19 cellular contexts compared by ENCODE assay signal in genomic region chr19:33697766-33698165, GRCh38.
DNase-seq lines count a peak whose midpoint lies in the region; ATAC-seq and TF ChIP-seq lines count a peak whose summit lies in the region.
"Had no signal": no experiment of that assay in that cellular context is flagged by ENCODE, and none has a peak within 500 bp of the region (broad histone marks: within the 10 kb centered on the region; RNA-seq: fewer than 3 reads in every experiment).

No MANE protein-coding gene starts in this region.

- H2BK15ac ChIP-seq in IMR-90 (ENCODE audit: low read depth, low read length), result no peak overlapping the region

- H3K36me3 ChIP-seq in IMR-90 (ENCODE audit: control insufficient read depth, insufficient read depth, low read length) (no peaks in the 10 kb centered on the region), endodermal cell (ENCODE audit: control insufficient read depth, insufficient read depth, low read length) (no peaks in the 10 kb centered on the region), spleen (no peaks in the 10 kb centered on the region), GM23338 (ENCODE audit: insufficient read depth) (no peaks in the 10 kb centered on the region; the same call in 1 of the 2 replicates)
- H3K36me3 ChIP-seq: BLaER1 treated with 17β-estradiol and CSF1 and Interleukin-3, amounts not matched to agents 10 nM and 100 nM had no signal

- no peaks in the 10 kb centered on the region for H3K4me1 ChIP-seq in IMR-90 (ENCODE audit: control insufficient read depth, insufficient read depth, low read length)
- no peaks in the 10 kb centered on the region for H3K4me1 ChIP-seq in endodermal cell (ENCODE audit: control insufficient read depth, insufficient read depth, low read length)
- no peaks in the 10 kb centered on the region for H3K4me1 ChIP-seq in spleen
- 0 out of 2 replicates have a peak, but pooled peaks cover 5% of the 10 kb centered on the region for H3K4me1 ChIP-seq in GM23338 (ENCODE audit: insufficient read depth)
- H3K4me1 ChIP-seq: BLaER1 treated with 17β-estradiol and CSF1 and Interleukin-3, amounts not matched to agents 10 nM and 100 nM had no signal

- intact Hi-C loops in CD14-positive monocyte (cut with micrococcal nuclease) (no loop called here), IMR-90 (cut with micrococcal nuclease) (no loop called here), spleen (cut with DNase I; ENCODE audit: low total_unique reads) (no loop called here)

- no peaks in the 10 kb centered on the region for H3K79me2 ChIP-seq in GM23338 (replicated peaks; ENCODE audit: insufficient read depth)

- peak overlapping the region; percentile 16 for H2AK9ac ChIP-seq in IMR-90 (replicated peaks; ENCODE audit: low read depth, low read length, poor library complexity)

- H3K4me1 Mint-ChIP-seq in CD14-positive monocyte (no peaks in the 10 kb centered on the region), endodermal cell (peaks cover 4% of the 10 kb centered on the region), GM23338 (peaks cover 22% of the 10 kb centered on the region)
- H3K4me1 Mint-ChIP-seq: B cell; CD4-positive, CD25-positive, alpha-beta regulatory T cell; CD8-positive, alpha-beta memory T cell had no signal

- dilution Hi-C loops in IMR-90 (cut with HindIII; ENCODE audit: low sequenced_read_pairs, unreplicated experiment), result no loop called here

- H3K27ac Mint-ChIP-seq in CD14-positive monocyte, result no peak overlapping the region
- H3K27ac Mint-ChIP-seq in endodermal cell, result peak overlapping the region; percentile 21
- no peak overlapping the region for H3K27ac Mint-ChIP-seq in GM23338
- H3K27ac Mint-ChIP-seq: B cell; CD4-positive, CD25-positive, alpha-beta regulatory T cell had no signal

- H4K5ac ChIP-seq in IMR-90 (ENCODE audit: low read depth, low read length), result no peak overlapping the region

- no TSS peak for BruUV-seq in IMR-90 (replicated peaks; lab: Mats Ljungman, UMichigan)

- H2AK5ac ChIP-seq in IMR-90 (ENCODE audit: low read depth, low read length), result no peak overlapping the region

- H3K9me1 ChIP-seq in IMR-90 (ENCODE audit: insufficient read depth, low read length), result no peaks in the 10 kb centered on the region

- H2BK120ac ChIP-seq in IMR-90 (ENCODE audit: low read depth, low read length), result no peak overlapping the region

- no peaks in the 10 kb centered on the region for H3F3A ChIP-seq in GM23338 (replicated peaks; ENCODE audit: low read depth)

- H3K36me3 Mint-ChIP-seq in CD14-positive monocyte (no peaks in the 10 kb centered on the region), endodermal cell (ENCODE audit: low read depth) (no peaks in the 10 kb centered on the region), GM23338 (ENCODE audit: low read depth) (no peaks in the 10 kb centered on the region; the same call in 2 of the 3 replicates)
- H3K36me3 Mint-ChIP-seq: CD4-positive, CD25-positive, alpha-beta regulatory T cell; CD8-positive, alpha-beta memory T cell had no signal

- in situ Hi-C loops in IMR-90 (cut with MboI; ENCODE audit: low sequenced_read_pairs), result no loop called here

- H3K18ac ChIP-seq in IMR-90 (ENCODE audit: low read depth, low read length), result no peak overlapping the region

- H3K27ac ChIP-seq in IMR-90 (ENCODE audit: insufficient read depth, low read length), result no peak overlapping the region
- no peak overlapping the region for H3K27ac ChIP-seq in endodermal cell (ENCODE audit: low read depth, low read length)
- no peak overlapping the region for H3K27ac ChIP-seq in spleen
- H3K27ac ChIP-seq in GM23338 (ENCODE audit: low read depth), result no peak overlapping the region
- H3K27ac ChIP-seq: BLaER1 treated with 17β-estradiol and CSF1 and Interleukin-3, amounts not matched to agents 10 nM and 100 nM; HL-60 had no signal

- no peak overlapping the region for H3K56ac ChIP-seq in IMR-90 (ENCODE audit: extremely low read depth, insufficient read depth, low read length)

- no peak overlapping the region for H2BK20ac ChIP-seq in IMR-90 (ENCODE audit: low read depth, low read length)

- DNase-seq in CD14-positive monocyte (ENCODE audit: low spot score) (peak; percentile 13), IMR-90 (no peak), endodermal cell (no peak), spleen (peak; percentile 24), NCI-H2081 treated with DMSO at 0.1 percent for 48 hours (lab: John Stamatoyannopoulos, UW) (no peak), GM23338 (ENCODE audit: low spot score) (no peak)
- DNase-seq: CD4-positive, CD25-positive, alpha-beta regulatory T cell; COR-L47; DMS 273 treated with DMSO at 0.1 percent for 48 hours; DMS53; DND-41; EL; HCEC 1CT had no signal

- no peak overlapping the region for H2AFZ ChIP-seq in IMR-90 (replicated peaks; ENCODE audit: low read length, poor library complexity)
- no peak overlapping the region for H2AFZ ChIP-seq in GM23338

- H3K27me3 Mint-ChIP-seq in CD14-positive monocyte (ENCODE audit: low read depth in 3 of 3) (peaks cover 0 to 2% (median 0%) of the 10 kb centered on the region in 3 donors), endodermal cell (ENCODE audit: insufficient read depth) (no peaks in the 10 kb centered on the region), GM23338 (ENCODE audit: insufficient read depth, low read depth, poor library complexity) (no peaks in the 10 kb centered on the region)
- H3K27me3 Mint-ChIP-seq: B cell; CD4-positive, CD25-positive, alpha-beta regulatory T cell had no signal

- H3K4ac ChIP-seq in IMR-90 (ENCODE audit: low read depth, low read length), result no peak overlapping the region

- H3K4me2 ChIP-seq in IMR-90 (ENCODE audit: low read depth, low read length), result no peak overlapping the region
- no peak overlapping the region for H3K4me2 ChIP-seq in GM23338
- H3K4me2 ChIP-seq: BLaER1 treated with 17β-estradiol and CSF1 and Interleukin-3, amounts not matched to agents 10 nM and 100 nM had no signal

- POLR2A ChIA-PET in IMR-90 (lab: Charles Lee; ENCODE audit: unreplicated experiment), result no interaction called here

- H3K9me2 ChIP-seq in GM23338 (ENCODE audit: insufficient read depth), result no peaks in the 10 kb centered on the region

- no peak overlapping the region for H2BK5ac ChIP-seq in IMR-90 (ENCODE audit: low read depth, low read length, poor library complexity, severe bottlenecking)

- CTCF ChIA-PET in IMR-90 (lab: Yijun Ruan, JAX), result no interaction called here

- WGBS in IMR-90 (ENCODE audit: extremely low coverage in 2 of 2, insufficient read length in 1 of 2), 2 experiments, result no CpG with 5 or more reads among the region's 9 CpGs
- WGBS in endodermal cell (ENCODE audit: insufficient coverage in 1 of 2, insufficient read length in 1 of 2), 2 experiments, result 92 to 94% methylated on average over 5 to 9 of the region's 9 CpGs
- 75 to 95% (median 90%) methylated on average over 9 of the region's 9 CpGs for WGBS in spleen, 5 donors

- no peak overlapping the region for H4K8ac ChIP-seq in IMR-90 (ENCODE audit: low read depth in 2 of 2, low read length in 2 of 2)

- H3K23ac ChIP-seq in IMR-90 (ENCODE audit: low read depth, low read length), result no peak overlapping the region

- H3K9ac ChIP-seq in IMR-90 (ENCODE audit: low read depth, low read length) (no peak overlapping the region), endodermal cell (ENCODE audit: extremely low read depth, low read length, poor library complexity, severe bottlenecking) (no peak overlapping the region)
- H3K9ac ChIP-seq: BLaER1 treated with 17β-estradiol and CSF1 and Interleukin-3, amounts not matched to agents 10 nM and 100 nM had no signal

- H3K27me3 ChIP-seq in IMR-90 (ENCODE audit: control insufficient read depth, insufficient read depth, low read length), result no peaks in the 10 kb centered on the region
- no peaks in the 10 kb centered on the region for H3K27me3 ChIP-seq in endodermal cell (ENCODE audit: control insufficient read depth, insufficient read depth, low read length, poor library complexity, severe bottlenecking)
- H3K27me3 ChIP-seq in spleen (replicated peaks in 1 of 7), result peaks cover 0 to 6% (median 0%) of the 10 kb centered on the region in 7 donors
- H3K27me3 ChIP-seq in GM23338 (ENCODE audit: insufficient read depth), result no peaks in the 10 kb centered on the region
- H3K27me3 ChIP-seq: BLaER1 treated with 17β-estradiol and CSF1 and Interleukin-3, amounts not matched to agents 10 nM and 100 nM had no signal

- TF ChIP-seq POLR2A in IMR-90 (IDR thresholded peaks at IDR 0.05; ENCODE audit: low read depth, low read length) (no peak), spleen (IDR thresholded peaks at IDR 0.05) (no peak)

- TF ChIP-seq CTCF in CD14-positive monocyte (IDR thresholded peaks at IDR 0.05) (no peak), IMR-90 (conservative IDR thresholded peaks at IDR 0.05; ENCODE audit: low read depth, low read length) (no peak), endodermal cell (conservative IDR thresholded peaks at IDR 0.05) (no peak), spleen (IDR thresholded peaks at IDR 0.05 in 8 of 11, conservative IDR thresholded peaks at IDR 0.05 in 3 of 11) (no peak), GM23338 (conservative IDR thresholded peaks at IDR 0.05; ENCODE audit: low read depth in 2 of 2) (no peak)

- no peaks in the 10 kb centered on the region for H3K79me1 ChIP-seq in IMR-90 (ENCODE audit: low read depth in 1 of 2, low read length in 2 of 2)

- no peak for TF ChIP-seq RAD21 in IMR-90 (IDR thresholded peaks at IDR 0.05; ENCODE audit: low read length)

- peaks cover 0 to 1% (median 0%) of the 10 kb centered on the region in 7 donors for H3K9me3 Mint-ChIP-seq in CD14-positive monocyte
- H3K9me3 Mint-ChIP-seq in endodermal cell, result no peaks in the 10 kb centered on the region
- no peaks in the 10 kb centered on the region for H3K9me3 Mint-ChIP-seq in GM23338
- H3K9me3 Mint-ChIP-seq: CD8-positive, alpha-beta memory T cell had no signal

- H3K9me3 ChIP-seq in IMR-90 (ENCODE audit: control insufficient read depth, insufficient read depth, low read length) (no peaks in the 10 kb centered on the region), endodermal cell (ENCODE audit: control insufficient read depth, low read length) (no peaks in the 10 kb centered on the region), spleen (no peaks in the 10 kb centered on the region)
- H3K9me3 ChIP-seq: BLaER1 treated with 17β-estradiol and CSF1 and Interleukin-3, amounts not matched to agents 10 nM and 100 nM had no signal

- H3K4me3 ChIP-seq in IMR-90 (ENCODE audit: insufficient read depth, low read depth, low read length) (no peak overlapping the region), endodermal cell (ENCODE audit: low read length) (no peak overlapping the region), spleen (no peak overlapping the region), GM23338 (no peak overlapping the region)
- H3K4me3 ChIP-seq: BLaER1 treated with 17β-estradiol and CSF1 and Interleukin-3, amounts not matched to agents 10 nM and 100 nM; GM12878 had no signal

- no peak for ATAC-seq in IMR-90 (ENCODE audit: low read depth)
- ATAC-seq in HG02623 (IDR thresholded peaks at IDR 0.05; ENCODE audit: unreplicated experiment), result no peak
- ATAC-seq in GM23338, result no peak
- ATAC-seq: GM12878 had no signal

- H4K91ac ChIP-seq in IMR-90 (ENCODE audit: insufficient read depth, low read depth, low read length), result no peak overlapping the region

- H4K20me1 ChIP-seq in IMR-90 (ENCODE audit: insufficient read depth, low read length), result no peaks in the 10 kb centered on the region
- no peaks in the 10 kb centered on the region; the same call in 1 of the 2 replicates for H4K20me1 ChIP-seq in GM23338 (replicated peaks; ENCODE audit: insufficient read depth)
- H4K20me1 ChIP-seq: BLaER1 treated with 17β-estradiol and CSF1 and Interleukin-3, amounts not matched to agents 10 nM and 100 nM had no signal

- no peak overlapping the region for H3K14ac ChIP-seq in IMR-90 (replicated peaks; ENCODE audit: low read depth, low read length)

- no peak overlapping the region for H3K4me3 Mint-ChIP-seq in CD14-positive monocyte
- no peak overlapping the region for H3K4me3 Mint-ChIP-seq in endodermal cell
- H3K4me3 Mint-ChIP-seq in GM23338, result no peak overlapping the region
- H3K4me3 Mint-ChIP-seq: B cell; CD4-positive, CD25-positive, alpha-beta regulatory T cell; CD8-positive, alpha-beta memory T cell had no signal

Comparison
In these comparisons a context has a peak if more than half of its experiments do, and no peak if none do; other contexts are left out.
1. DNase-seq: peak in CD14-positive monocyte (single experiment) and spleen (single experiment); none in IMR-90 (single experiment), endodermal cell (single experiment), NCI-H2081 treated with DMSO at 0.1 percent for 48 hours (single experiment) and GM23338 (single experiment).